ENCODE assay signal across 10 cellular contexts in the genomic region with DNA sequence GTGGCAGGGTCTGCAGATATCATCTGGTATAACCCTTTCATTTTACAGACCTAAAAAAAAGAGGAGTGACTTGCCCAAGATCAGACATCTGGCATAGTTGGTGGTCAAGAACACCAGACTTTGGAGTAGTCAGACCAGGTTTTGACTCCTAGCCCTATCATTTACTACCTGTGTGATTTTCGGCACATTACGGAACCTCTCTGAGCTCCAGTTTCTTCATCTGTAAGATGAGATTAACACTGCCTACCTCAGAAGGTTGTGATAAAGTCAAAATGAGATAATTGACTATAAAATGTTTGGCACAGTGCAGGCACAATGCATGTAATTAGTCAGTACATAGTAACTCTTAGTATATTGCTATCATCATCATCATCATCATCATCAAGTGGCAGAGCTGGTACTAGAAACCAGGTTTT. TPM values are rescaled to one million over a fixed set of nuclear protein-coding genes. Genes with fewer than 3 reads are reported as not detected.
DNase-seq lines count a peak whose midpoint lies in the region; ATAC-seq, FAIRE-seq and TF ChIP-seq lines count a peak whose summit lies in the region.
"Had no signal": no experiment of that assay in that cellular context is flagged by ENCODE, and none has a peak within 500 bp of the region (broad histone marks: within the 10 kb centered on the region; RNA-seq: fewer than 3 reads in every experiment).

No MANE protein-coding gene starts in this region.

- H3K4me3 ChIP-seq in GM23338, result peak overlapping the region; percentile 83
- H3K4me3 ChIP-seq in PC-9, result peak overlapping the region; percentile 95
- H3K4me3 ChIP-seq in H1 (ENCODE audit: extremely low read depth in 1 of 4, insufficient read depth in 2 of 4, low read depth in 3 of 4, low read length in 4 of 4), result peak overlapping the region; percentile 74 to 85 (median 76)
- H3K4me3 ChIP-seq in neuron (ENCODE audit: low read length), result peak overlapping the region; percentile 62

- peaks cover 2% of the 10 kb centered on the region; the same call in 2 of the 3 replicates for H3K36me3 Mint-ChIP-seq in GM23338 (ENCODE audit: low read depth)

- H3K4me2 ChIP-seq in GM23338 (peak overlapping the region; percentile 97), PC-9 (peak overlapping the region; percentile 90), H1 (ENCODE audit: insufficient read depth in 1 of 2, low read depth in 2 of 2, low read length in 2 of 2) (peak overlapping the region; percentile 86 to 91)

- no peak overlapping the region for H3K27ac Mint-ChIP-seq in GM23338

- FAIRE-seq in H1 (lab: Jason Lieb, UNC), result no peak
- FAIRE-seq: islet of Langerhans had no signal

- no peaks in the 10 kb centered on the region for H3K9me3 Mint-ChIP-seq in GM23338

- CTCF ChIA-PET in PC-9 (lab: Charles Lee), result no interaction called here
- CTCF ChIA-PET in H1 (lab: Charles Lee; ENCODE audit: partially characterized antibody), result interaction anchor here (0.7 to 5.3 kb wide), 6 partner anchors 9 to 68 kb away, joined by 3 to 37 read pairs (median 4); no protein-coding TSS in a partner anchor

- no peak overlapping the region for H3K4ac ChIP-seq in H1 (replicated peaks; ENCODE audit: insufficient read length, low read depth, low read length)

- H3K27ac ChIP-seq in GM23338 (ENCODE audit: low read depth), result no peak overlapping the region
- H3K27ac ChIP-seq in PC-9, result 0 out of 2 replicates have a peak overlapping the region, but pooled peaks have one; percentile 45
- H3K27ac ChIP-seq in H1 (ENCODE audit: low read depth, low read length), result no peak overlapping the region

- peaks cover 13% of the 10 kb centered on the region for H3K23me2 ChIP-seq in H1 (ENCODE audit: low read depth, low read length)

- H3K36me3 ChIP-seq in GM23338 (ENCODE audit: insufficient read depth) (peaks cover under 1% of the 10 kb centered on the region; the same call in 1 of the 2 replicates), PC-9 (ENCODE audit: low read depth) (peaks cover 7% of the 10 kb centered on the region; the same call in 1 of the 2 replicates), H1 (ENCODE audit: control insufficient read depth in 2 of 4, insufficient read depth in 4 of 4, low read length in 3 of 4) (peaks cover 0 to 4% (median 0%) of the 10 kb centered on the region in 4 experiments; a peak in 1 of 8 replicates), neuron (ENCODE audit: insufficient read depth, low read length) (peaks cover 1% of the 10 kb centered on the region)

- peaks cover 26% of the 10 kb centered on the region for H3K4me1 Mint-ChIP-seq in GM23338

- 92% methylated on average over 2 of the region's 2 CpGs; no CpG with 5 or more reads in 1 of the 2 experiments for WGBS in H1 (ENCODE audit: extremely low coverage in 1 of 2, insufficient coverage in 1 of 2, insufficient read length in 1 of 2, insufficient replicate concordance in 2 of 2, low coverage in 1 of 2, low lambda C conversion rate in 2 of 2, missing lambda C conversion rate in 1 of 2), 2 experiments

- H3K79me1 ChIP-seq in H1 (ENCODE audit: low read depth, low read length), result no peaks in the 10 kb centered on the region

- intact Hi-C loops in PC-9 (cut with micrococcal nuclease; ENCODE audit: unreplicated experiment), result no loop called here

- DNase-seq in GM23338 (ENCODE audit: low spot score), result no peak
- no peak for DNase-seq in PC-9
- no peak for DNase-seq in H1 (ENCODE audit: low read depth in 1 of 2, low spot score in 2 of 2)
- DNase-seq in NCI-H2029 treated with DMSO at 0.1 percent for 48 hours (lab: John Stamatoyannopoulos, UW), result no peak
- no peak for DNase-seq in SHP77 (lab: John Stamatoyannopoulos, UW)
- no peak for DNase-seq in NCI-H2081 (lab: John Stamatoyannopoulos, UW)
- DNase-seq: NCI-H446 treated with DMSO at 0.1 percent for 48 hours had no signal

- no peak overlapping the region for H4K5ac ChIP-seq in H1 (ENCODE audit: insufficient read length, low read depth, low read length)

- H2AFZ ChIP-seq in GM23338 (no peak overlapping the region), PC-9 (peak overlapping the region; percentile 86; the same call in 1 of the 2 replicates), H1 (ENCODE audit: low read length) (no peak overlapping the region), neuron (ENCODE audit: low read depth, low read length) (peak overlapping the region; percentile 81)

- no peak overlapping the region for H4K8ac ChIP-seq in H1 (ENCODE audit: extremely low read depth, insufficient read depth, low read length)

- no peak overlapping the region for H2BK5ac ChIP-seq in H1 (ENCODE audit: low read depth, low read length)

- H3K4me3 Mint-ChIP-seq in GM23338, result peak overlapping the region; percentile 76

- no peak for TF ChIP-seq CTCF in GM23338 (conservative IDR thresholded peaks at IDR 0.05; ENCODE audit: low read depth in 2 of 2)
- TF ChIP-seq CTCF in PC-9 (conservative IDR thresholded peaks at IDR 0.05), result no peak
- TF ChIP-seq CTCF in H1 (IDR thresholded peaks at IDR 0.05; ENCODE audit: control extremely low read depth in 1 of 3, insufficient read depth in 1 of 3, low read depth in 1 of 3, low read length in 3 of 3), result no peak

- H2BK20ac ChIP-seq in H1 (ENCODE audit: low read length), result no peak overlapping the region

- peaks cover 20% of the 10 kb centered on the region for H3K27me3 ChIP-seq in GM23338 (ENCODE audit: insufficient read depth)
- H3K27me3 ChIP-seq in PC-9 (ENCODE audit: insufficient read depth, low read depth), result no peaks in the 10 kb centered on the region
- peaks cover 0 to 9% (median 3%) of the 10 kb centered on the region in 4 experiments; a peak in 3 of 7 replicates for H3K27me3 ChIP-seq in H1 (replicated peaks in 1 of 4; ENCODE audit: control insufficient read depth in 3 of 4, extremely low read depth in 1 of 4, insufficient read depth in 3 of 4, low read length in 3 of 4)
- no peaks in the 10 kb centered on the region for H3K27me3 ChIP-seq in neuron (ENCODE audit: insufficient read depth, low read length)

- no peak for TF ChIP-seq EP300 in H1 (IDR thresholded peaks at IDR 0.05; ENCODE audit: borderline replicate concordance in 1 of 2, low read depth in 2 of 2, low read length in 2 of 2)

- no peak overlapping the region for H2AK5ac ChIP-seq in H1 (ENCODE audit: low read depth, low read length)

- H3K23ac ChIP-seq in H1 (ENCODE audit: insufficient read length), result no peak overlapping the region

- no peak overlapping the region for H2BK12ac ChIP-seq in H1 (ENCODE audit: low read depth, low read length)

- peaks cover 9% of the 10 kb centered on the region for H3K27me3 Mint-ChIP-seq in GM23338 (ENCODE audit: insufficient read depth, low read depth, poor library complexity)

- peaks cover 17% of the 10 kb centered on the region for H4K20me1 ChIP-seq in GM23338 (replicated peaks; ENCODE audit: insufficient read depth)
- H4K20me1 ChIP-seq in PC-9 (ENCODE audit: insufficient read depth), result no peaks in the 10 kb centered on the region
- peaks cover 3 to 5% of the 10 kb centered on the region in 2 experiments for H4K20me1 ChIP-seq in H1 (replicated peaks in 1 of 2; ENCODE audit: control insufficient read depth in 1 of 2, insufficient read depth in 2 of 2, low read length in 2 of 2)

- no peak overlapping the region; the same call in 1 of the 2 replicates for H3K18ac ChIP-seq in H1 (ENCODE audit: extremely low read depth, low read length)

- H4K91ac ChIP-seq in H1 (replicated peaks; ENCODE audit: insufficient read length, low read length), result no peak overlapping the region

- H3K79me2 ChIP-seq in GM23338 (replicated peaks; ENCODE audit: insufficient read depth), result peaks cover 13% of the 10 kb centered on the region; the same call in 1 of the 2 replicates
- H3K79me2 ChIP-seq in PC-9 (ENCODE audit: low read depth), result peaks cover 44% of the 10 kb centered on the region
- peaks cover 0 to 3% of the 10 kb centered on the region in 2 experiments; a peak in 1 of 4 replicates for H3K79me2 ChIP-seq in H1 (ENCODE audit: control insufficient read depth in 1 of 2, insufficient read depth in 2 of 2, low read length in 2 of 2)

- TF ChIP-seq POLR2A in H1 (IDR thresholded peaks at IDR 0.05; ENCODE audit: control extremely low read depth in 1 of 2, low read depth in 2 of 2, low read length in 2 of 2), result no peak

- H3K9me3 ChIP-seq in PC-9 (ENCODE audit: insufficient read depth, low read depth) (no peaks in the 10 kb centered on the region), H1 (ENCODE audit: insufficient read depth in 2 of 2, low read depth in 1 of 2, low read length in 1 of 2) (no peaks in the 10 kb centered on the region), neuron (ENCODE audit: low read length) (no peaks in the 10 kb centered on the region)

- POLR2A ChIA-PET in PC-9 (lab: Charles Lee; ENCODE audit: unreplicated experiment) (interaction anchor here (0.6 kb wide), 1 partner anchor 1478 kb away, joined by 4 read pairs; no protein-coding TSS in a partner anchor), H1 (lab: Charles Lee; ENCODE audit: partially characterized antibody) (interaction anchor here (0.6 to 3.9 kb wide), 11 partner anchors 10 to 380 kb away, joined by 3 to 18 read pairs (median 4); partner anchors contain the start of gene AHCYL2)

- peak overlapping the region in 1 of 4 experiments; percentile 22; a peak in 3 of 7 replicates for H3K9ac ChIP-seq in H1 (replicated peaks in 1 of 4; ENCODE audit: extremely low read depth in 1 of 4, low read depth in 3 of 4, low read length in 3 of 4)

- BruUV-seq in PC-9 (replicated peaks; lab: Mats Ljungman, UMichigan), result no TSS peak

- TF ChIP-seq RAD21 in H1 (IDR thresholded peaks at IDR 0.05 in 1 of 2, conservative IDR thresholded peaks at IDR 0.05 in 1 of 2; ENCODE audit: low read depth in 2 of 2, low read length in 2 of 2), result no peak

- H2BK15ac ChIP-seq in H1 (ENCODE audit: low read length), result no peak overlapping the region

- no peak overlapping the region for H3K56ac ChIP-seq in H1 (replicated peaks; ENCODE audit: insufficient read length, low read depth, low read length)

- H3K9me2 ChIP-seq in GM23338 (ENCODE audit: insufficient read depth) (no peaks in the 10 kb centered on the region), PC-9 (ENCODE audit: insufficient read depth) (no peaks in the 10 kb centered on the region)

- H3F3A ChIP-seq in GM23338 (replicated peaks; ENCODE audit: low read depth), result peaks cover 7% of the 10 kb centered on the region; the same call in 1 of the 2 replicates
- H3F3A ChIP-seq in PC-9 (ENCODE audit: insufficient read depth, low read depth), result peaks cover 15% of the 10 kb centered on the region

- ATAC-seq in GM23338 (no peak), HG02938 (IDR thresholded peaks at IDR 0.05; ENCODE audit: unreplicated experiment) (no peak)

- no peak overlapping the region for H2BK120ac ChIP-seq in H1 (replicated peaks; ENCODE audit: low read depth, low read length)

- peaks cover 16% of the 10 kb centered on the region for H3K4me1 ChIP-seq in GM23338 (ENCODE audit: insufficient read depth)
- peaks cover 57% of the 10 kb centered on the region for H3K4me1 ChIP-seq in PC-9 (replicated peaks; ENCODE audit: insufficient read depth)
- peaks cover 0 to 4% (median 2%) of the 10 kb centered on the region in 4 experiments; a peak in 3 of 7 replicates for H3K4me1 ChIP-seq in H1 (replicated peaks in 1 of 4; ENCODE audit: control insufficient read depth in 3 of 4, insufficient read depth in 4 of 4, low read length in 3 of 4)
- peaks cover 14% of the 10 kb centered on the region for H3K4me1 ChIP-seq in neuron (ENCODE audit: insufficient read depth, low read length)

- H3K14ac ChIP-seq in H1 (ENCODE audit: insufficient read length), result no peak overlapping the region

RNA-seq across cellular contexts. Expression of gene STRIP2, which starts 1.2 kb away (rescaled TPM):
- total RNA-seq in GM23338 (2014; rRNA removed; shearing (Covaris generic)), result 7.4 and 10.6 TPM in 2 replicates
- polyA plus RNA-seq in GM23338 (2016; fragmentation: Nextera tagmentation; extraction: Ambion mirVana) (3.8 and 4.7 TPM in 2 replicates), H1 (2011; rRNA removed) (4.5 and 5.3 TPM in 2 replicates)
- 6.4 and 9.5 TPM in 2 replicates for total RNA-seq in PC-9 (2021)
- total RNA-seq in H1 (2021; fragmentation: NEBNext Ultra II Directional; extraction: Animal tissue kit (Norgen Biotek cat#: 25700)), result 7.9 and 8.2 TPM in 2 replicates
- polyA plus RNA-seq in H1 (2011; cell fraction: cytosol; rRNA removed), result 6.3 TPM
- polyA plus RNA-seq in H1 (2011; cell fraction: nucleus; rRNA removed), result 19.9 TPM
- 5.7 to 7.7 TPM (median 7.4 TPM) in 4 replicates for polyA plus RNA-seq in H1 (2012, experiment 1 of 2)
- 1.5 TPM for polyA plus RNA-seq in H1 (2012, experiment 2 of 2)
- 4.8 TPM for polyA plus RNA-seq in H1 (2013, experiment 1 of 2)
- 3.7 TPM for polyA plus RNA-seq in H1 (2013, experiment 2 of 2)
- 11.9 and 12.1 TPM in 2 replicates for polyA minus RNA-seq in H1 (2011; rRNA and poly(A)+ RNA removed)
- 5.5 TPM for polyA minus RNA-seq in H1 (2011; cell fraction: cytosol; rRNA and poly(A)+ RNA removed)
- polyA minus RNA-seq in H1 (2011; cell fraction: nucleus; rRNA and poly(A)+ RNA removed), result 15.2 TPM

Comparison
In these comparisons a context has a peak if more than half of its experiments do, and no peak if none do; other contexts are left out.
1. H2AFZ ChIP-seq: peak in PC-9 (single experiment) and neuron (single experiment); none in GM23338 (single experiment) and H1 (single experiment).
2. Peak in every context shown above with its lines, with median percentiles within 50 percentile points of each other: H3K4me2 ChIP-seq and H3K4me3 ChIP-seq.